ENCODE assay signal across 8 cellular contexts in genomic region chr5:68214472-68215207, GRCh38. TPM values are rescaled to one million over a fixed set of nuclear protein-coding genes. Genes with fewer than 3 reads are reported as not detected.
DNase-seq lines count a peak whose midpoint lies in the region; ATAC-seq, FAIRE-seq and TF ChIP-seq lines count a peak whose summit lies in the region.

No MANE protein-coding gene starts in this region.

- peaks cover 8% of the 10 kb centered on the region for H3K9me3 ChIP-seq in astrocyte (ENCODE audit: insufficient read depth, low read depth, low read length)
- no peaks in the 10 kb centered on the region for H3K9me3 ChIP-seq in testis

- intact Hi-C loops in testis (cut with DNase I; ENCODE audit: low total_unique reads), result no loop called here

- H3K4me3 Mint-ChIP-seq in astrocyte (ENCODE audit: unreplicated experiment), result peak overlapping the region; percentile 83

- H3K9me3 Mint-ChIP-seq in astrocyte (ENCODE audit: unreplicated experiment), result peaks cover 6% of the 10 kb centered on the region

- peaks cover 6% of the 10 kb centered on the region for H3K4me1 Mint-ChIP-seq in astrocyte (ENCODE audit: low read depth, unreplicated experiment)

- H3K4me2 ChIP-seq in astrocyte (ENCODE audit: low read length), result peak overlapping the region; percentile 96

- peaks cover 29% of the 10 kb centered on the region for H4K20me1 ChIP-seq in astrocyte (ENCODE audit: insufficient read depth, low read length)

- H3K27me3 ChIP-seq in astrocyte (ENCODE audit: insufficient read depth, low read length) (no peaks in the 10 kb centered on the region), testis (no peaks in the 10 kb centered on the region)

- ATAC-seq in GM18498 (IDR thresholded peaks at IDR 0.05; ENCODE audit: unreplicated experiment) (peak; percentile 21), GM18861 (IDR thresholded peaks at IDR 0.05; ENCODE audit: unreplicated experiment) (no peak)

- peaks cover 30% of the 10 kb centered on the region for H3K79me2 ChIP-seq in astrocyte (ENCODE audit: insufficient read depth, low read length)

- no peak for TF ChIP-seq CTCF in AG10803 (conservative IDR thresholded peaks at IDR 0.05; ENCODE audit: low read length)
- TF ChIP-seq CTCF in astrocyte (IDR thresholded peaks at IDR 0.05; ENCODE audit: insufficient read depth, low read depth, low read length), result no peak
- peak in 1 of 3 experiments; percentile 33 for TF ChIP-seq CTCF in testis (IDR thresholded peaks at IDR 0.05)

- H3K4me1 ChIP-seq in astrocyte (ENCODE audit: insufficient read depth, low read length) (peaks cover 7% of the 10 kb centered on the region), testis (peaks cover 19% of the 10 kb centered on the region)

- H3K4me3 ChIP-seq in AG10803 (ENCODE audit: low read length) (peak overlapping the region; percentile 70), astrocyte (ENCODE audit: insufficient read depth, low read depth, low read length) (peak overlapping the region; percentile 86), testis (peak overlapping the region; percentile 75 to 99)
- peak overlapping the region; percentile 69 for H3K4me3 ChIP-seq in Jurkat, Clone E6-1 (ENCODE audit: low read length)

- H3K36me3 ChIP-seq in astrocyte (ENCODE audit: insufficient read depth, low read length), result no peaks in the 10 kb centered on the region
- no peaks in the 10 kb centered on the region for H3K36me3 ChIP-seq in testis (ENCODE audit: low read depth, missing control alignments)

- peak overlapping the region; percentile 78 for H2AFZ ChIP-seq in astrocyte (ENCODE audit: low read depth, low read length)

- WGBS in testis, 2 donors, result 4 to 5% methylated on average over 19 to 23 of the region's 37 CpGs

- peak overlapping the region; percentile 88 for H3K27ac ChIP-seq in astrocyte (ENCODE audit: low read depth, low read length)
- peak overlapping the region; percentile 91 to 96 for H3K27ac ChIP-seq in testis

- H3K27ac Mint-ChIP-seq in astrocyte (ENCODE audit: unreplicated experiment), result peak overlapping the region; percentile 70

- no peaks in the 10 kb centered on the region for H3K36me3 Mint-ChIP-seq in astrocyte (ENCODE audit: low read depth, unreplicated experiment)

- peak; percentile 47 for FAIRE-seq in astrocyte (lab: Jason Lieb, UNC)

- DNase-seq in AG10803 (ENCODE audit: low read depth), result no peak
- no peak for DNase-seq in Jurkat, Clone E6-1 (ENCODE audit: low read depth, low spot score)
- no peak for DNase-seq in astrocyte (ENCODE audit: low read depth)
- peak; percentile 63 for DNase-seq in left kidney (ENCODE audit: low read depth, low spot score)
- peak; percentile 59 for DNase-seq in testis
- DNase-seq in effector CD4-positive, alpha-beta T cell, result no peak

- TF ChIP-seq POLR2A in testis (IDR thresholded peaks at IDR 0.05), result no peak

- peak overlapping the region; percentile 87 for H3K9ac ChIP-seq in astrocyte (ENCODE audit: low read length)

- H3K27me3 Mint-ChIP-seq in astrocyte (ENCODE audit: low read depth, unreplicated experiment), result no peaks in the 10 kb centered on the region

RNA-seq across cellular contexts. Expression of gene PIK3R1, which starts 0.9 kb away (rescaled TPM):
- polyA plus RNA-seq in Jurkat, Clone E6-1 (2012; ENCODE audit: insufficient read depth, insufficient read length), result 16.1 TPM
- total RNA-seq in astrocyte, result 21.8 and 25.7 TPM in 2 replicates
- 10 to 100 TPM; 48.1 to 63.7 TPM for total RNA-seq in testis
- 16.9 TPM for polyA plus RNA-seq in testis (ENCODE audit: insufficient read depth, low read depth, low replicate concordance)

Comparison
In these comparisons a context has a peak if more than half of its experiments do, and no peak if none do; other contexts are left out.
1. DNase-seq: peak in left kidney (single experiment) and testis (single experiment); none in AG10803 (single experiment), Jurkat, Clone E6-1 (single experiment), astrocyte (single experiment) and effector CD4-positive, alpha-beta T cell (single experiment).
2. Peak in every context shown above with its lines, with median percentiles within 50 percentile points of each other: H3K4me3 ChIP-seq.